Comparison of ENCODE assay signal across 17 cellular contexts in the genomic region with DNA sequence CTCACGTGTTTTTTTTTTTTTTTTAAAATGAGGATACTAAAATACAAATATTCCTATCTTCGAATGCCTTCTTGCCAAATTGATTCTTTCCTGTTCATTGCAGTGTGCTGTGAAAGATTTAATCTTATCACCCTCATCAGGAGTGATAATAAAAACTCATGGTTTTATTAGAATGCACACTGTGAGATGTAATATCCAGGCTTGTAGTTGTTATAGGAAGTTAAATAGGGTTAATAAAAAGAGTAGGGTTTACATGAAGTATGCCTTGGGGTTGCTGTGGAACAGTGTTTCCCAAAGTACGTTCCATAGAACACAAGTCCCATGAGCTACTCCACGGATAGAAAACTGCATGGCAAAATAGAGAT.
A peak's percentile ranks its signal among the peaks of the same experiment; 100 is the strongest.
DNase-seq lines count a peak whose midpoint lies in the region; ATAC-seq and TF ChIP-seq lines count a peak whose summit lies in the region.
"Had no signal": no experiment of that assay in that cellular context is flagged by ENCODE, and none has a peak within 500 bp of the region (broad histone marks: within the 10 kb centered on the region; RNA-seq: fewer than 3 reads in every experiment).

No MANE protein-coding gene starts in this region.

- H3K27me3 ChIP-seq in breast epithelium = no peaks in the 10 kb centered on the region

- no peak overlapping the region for H3K4me3 ChIP-seq in breast epithelium
- H3K4me3 ChIP-seq: GM23338 had no signal

- CTCF ChIA-PET in MCF 10A (lab: Yijun Ruan, JAX) = interaction anchor here (0.6 to 2.3 kb wide), 9 partner anchors 9 to 1108 kb away, joined by 3 to 7 read pairs (median 4); no protein-coding TSS in a partner anchor

- intact Hi-C loops in MCF 10A (cut with micrococcal nuclease) (no loop called here), breast epithelium (cut with DNase I; ENCODE audit: low total_unique reads) (no loop called here)

- no peak for ATAC-seq in HG02623 (IDR thresholded peaks at IDR 0.05; ENCODE audit: unreplicated experiment)
- ATAC-seq in HG02981 (IDR thresholded peaks at IDR 0.05; ENCODE audit: unreplicated experiment) = no peak
- ATAC-seq: GM23338 had no signal

- no peaks in the 10 kb centered on the region for H3K36me3 ChIP-seq in breast epithelium

- H3K27ac Mint-ChIP-seq in MCF 10A (ENCODE audit: low read depth, unreplicated experiment) (peak overlapping the region; percentile 80), chondrocyte (ENCODE audit: unreplicated experiment) (peak overlapping the region; percentile 89), nephron progenitor cell (peak overlapping the region; percentile 70)
- H3K27ac Mint-ChIP-seq: CD14-positive monocyte, GM23338 had no signal

- H3K4me1 Mint-ChIP-seq in MCF 10A (ENCODE audit: insufficient read depth, unreplicated experiment) (peaks cover 50% of the 10 kb centered on the region), chondrocyte (ENCODE audit: low read depth) (peaks cover 51% of the 10 kb centered on the region), nephron progenitor cell (peaks cover 52% of the 10 kb centered on the region)
- H3K4me1 Mint-ChIP-seq: CD14-positive monocyte, GM23338 had no signal

- H3K4me3 Mint-ChIP-seq in MCF 10A (ENCODE audit: unreplicated experiment) = peak overlapping the region; percentile 51
- H3K4me3 Mint-ChIP-seq in chondrocyte (ENCODE audit: unreplicated experiment) = no peak overlapping the region
- peak overlapping the region; percentile 52 for H3K4me3 Mint-ChIP-seq in nephron progenitor cell
- H3K4me3 Mint-ChIP-seq: GM23338 had no signal

- H3K9me3 ChIP-seq in breast epithelium = no peaks in the 10 kb centered on the region

- POLR2A ChIA-PET in MCF 10A (lab: Yijun Ruan, JAX) = interaction anchor here (0.6 to 4.4 kb wide), 12 partner anchors 9 to 1453 kb away, joined by 3 to 37 read pairs (median 4); partner anchors contain the start of gene ARL4C

- H3K4me1 ChIP-seq in breast epithelium = no peaks in the 10 kb centered on the region

- H3K27me3 Mint-ChIP-seq in MCF 10A (ENCODE audit: insufficient read depth, unreplicated experiment) = no peaks in the 10 kb centered on the region
- H3K27me3 Mint-ChIP-seq in chondrocyte (ENCODE audit: low read depth) = no peaks in the 10 kb centered on the region
- no peaks in the 10 kb centered on the region for H3K27me3 Mint-ChIP-seq in nephron progenitor cell (ENCODE audit: low read depth, poor library complexity)

- H3K9me3 Mint-ChIP-seq in MCF 10A (ENCODE audit: unreplicated experiment) (peaks cover 12% of the 10 kb centered on the region), chondrocyte (ENCODE audit: low read depth) (peaks cover 9% of the 10 kb centered on the region), nephron progenitor cell (peaks cover 39% of the 10 kb centered on the region)

- TF ChIP-seq CTCF in MCF 10A (IDR thresholded peaks at IDR 0.05; ENCODE audit: unreplicated experiment) (no peak), breast epithelium (IDR thresholded peaks at IDR 0.05) (no peak), chondrocyte (IDR thresholded peaks at IDR 0.05) (no peak), nephron progenitor cell (IDR thresholded peaks at IDR 0.05) (no peak)

- BruUV-seq in MCF 10A (replicated peaks; lab: Mats Ljungman, UMichigan) = no TSS peak

- H3K36me3 Mint-ChIP-seq in MCF 10A (ENCODE audit: insufficient read depth, unreplicated experiment) = no peaks in the 10 kb centered on the region
- H3K36me3 Mint-ChIP-seq in chondrocyte (ENCODE audit: low read depth) = no peaks in the 10 kb centered on the region
- peaks cover 23% of the 10 kb centered on the region for H3K36me3 Mint-ChIP-seq in nephron progenitor cell (ENCODE audit: low read depth)
- H3K36me3 Mint-ChIP-seq: CD14-positive monocyte had no signal

- no peak for DNase-seq in MCF 10A (ENCODE audit: unreplicated experiment)
- no peak for DNase-seq in breast epithelium (ENCODE audit: low spot score in 2 of 2)
- DNase-seq in chondrocyte (ENCODE audit: low spot score) = no peak
- DNase-seq in nephron progenitor cell = no peak
- DNase-seq in central memory CD4-positive, alpha-beta T cell = no peak
- no peak for DNase-seq in occipital lobe (lab: John Stamatoyannopoulos, UW)
- DNase-seq: Caco-2, DMS79 treated with DMSO at 0.1 percent for 48 hours, KBM-7, NCI-H1092, NCI-H1694, NCI-H2107, Right ventricle myocardium superior had no signal

- no peak for TF ChIP-seq POLR2A in breast epithelium (IDR thresholded peaks at IDR 0.05)

- H3K27ac ChIP-seq in breast epithelium = no peak overlapping the region
